In the genomic region with DNA sequence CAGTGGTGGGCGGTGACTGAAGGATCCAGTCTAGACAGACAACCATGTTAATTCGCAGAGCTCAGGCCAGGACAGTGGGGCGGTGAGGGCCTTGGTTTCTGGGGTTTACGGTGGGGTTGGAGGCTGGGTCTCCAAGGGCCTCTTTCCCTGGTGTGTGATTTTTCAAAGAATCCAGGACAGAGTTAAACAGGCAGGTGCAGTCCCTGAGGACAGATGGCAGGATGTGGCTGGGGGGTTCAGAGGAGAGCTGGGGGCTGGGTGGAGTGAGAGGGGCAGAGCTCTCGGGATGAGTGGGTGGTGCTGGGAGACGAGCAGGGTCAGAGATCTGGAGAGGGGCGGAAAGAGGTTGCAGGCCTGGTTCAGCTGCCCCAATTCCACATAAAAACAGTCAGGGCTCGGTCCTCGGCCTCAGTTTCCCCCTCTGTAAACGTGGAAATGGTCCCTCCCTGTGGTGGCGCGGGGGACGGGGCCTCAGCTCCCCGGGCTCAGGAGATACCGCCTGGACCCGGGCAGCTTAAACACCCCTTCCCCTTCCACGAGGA, we compare ENCODE assay signal across 8 cellular contexts.
DNase-seq lines count a peak whose midpoint lies in the region; ATAC-seq lines count a peak whose summit lies in the region.

No MANE protein-coding gene starts in this region.

- no peak overlapping the region for H3K27ac ChIP-seq in SK-N-MC

- ATAC-seq in GM21737 (IDR thresholded peaks at IDR 0.05; ENCODE audit: unreplicated experiment), result peak; percentile 14
- peak; percentile 16 for ATAC-seq in Right ventricle myocardium superior (ENCODE audit: poor library complexity)
- peak; percentile 25 for ATAC-seq in stimulated activated effector memory CD8-positive, alpha-beta T cell treated with anti-CD3 and anti-CD28 coated beads, Interleukin-12 subunit alpha, Interleukin-12 subunit beta, amount 100 ng/mL, for 72 hours
- ATAC-seq in HG02884 (IDR thresholded peaks at IDR 0.05; ENCODE audit: unreplicated experiment), result no peak

- no peaks in the 10 kb centered on the region for H3K36me3 ChIP-seq in SK-N-MC (ENCODE audit: insufficient read depth, low read length)

- H3K4me3 Mint-ChIP-seq in stimulated activated effector memory CD8-positive, alpha-beta T cell treated with anti-CD3 and anti-CD28 coated beads, Interleukin-12 subunit alpha, Interleukin-12 subunit beta, amount 100 ng/mL, for 72 hours, result peak overlapping the region; percentile 78

- no peak overlapping the region for H3K9ac ChIP-seq in SK-N-MC (ENCODE audit: insufficient read length)

- no peak overlapping the region for H3K27ac Mint-ChIP-seq in stimulated activated effector memory CD8-positive, alpha-beta T cell treated with anti-CD3 and anti-CD28 coated beads, Interleukin-12 subunit alpha, Interleukin-12 subunit beta, amount 100 ng/mL, for 72 hours

- intact Hi-C loops in Right ventricle myocardium superior (cut with DNase I), result loop anchor here (5.0 kb wide), 2 partner anchors 220 to 820 kb away; no protein-coding TSS in a partner anchor

- peak overlapping the region; percentile 82 for H3K4me3 ChIP-seq in SK-N-MC

- peaks cover 25% of the 10 kb centered on the region for H3K4me1 Mint-ChIP-seq in stimulated activated effector memory CD8-positive, alpha-beta T cell treated with anti-CD3 and anti-CD28 coated beads, Interleukin-12 subunit alpha, Interleukin-12 subunit beta, amount 100 ng/mL, for 72 hours

- no peaks in the 10 kb centered on the region for H3K9me3 ChIP-seq in SK-N-MC (ENCODE audit: low read depth, low read length)

- no peaks in the 10 kb centered on the region for H3K9me3 Mint-ChIP-seq in stimulated activated effector memory CD8-positive, alpha-beta T cell treated with anti-CD3 and anti-CD28 coated beads, Interleukin-12 subunit alpha, Interleukin-12 subunit beta, amount 100 ng/mL, for 72 hours

- DNase-seq in SK-N-MC (ENCODE audit: low read depth, low spot score), result no peak
- no peak for DNase-seq in Right ventricle myocardium superior
- no peak for DNase-seq in stimulated activated effector memory CD8-positive, alpha-beta T cell treated with anti-CD3 and anti-CD28 coated beads, Interleukin-12 subunit alpha, Interleukin-12 subunit beta, amount 100 ng/mL, for 72 hours (ENCODE audit: low spot score in 2 of 2)
- no peak for DNase-seq in AG08396 (ENCODE audit: low spot score)
- no peak for DNase-seq in GM19240 (ENCODE audit: insufficient read length, low spot score)
- DNase-seq in COLO668 (lab: John Stamatoyannopoulos, UW; ENCODE audit: unreplicated experiment), result no peak

- H3K36me3 Mint-ChIP-seq in stimulated activated effector memory CD8-positive, alpha-beta T cell treated with anti-CD3 and anti-CD28 coated beads, Interleukin-12 subunit alpha, Interleukin-12 subunit beta, amount 100 ng/mL, for 72 hours, result no peaks in the 10 kb centered on the region
